8 cellular contexts compared by ENCODE assay signal in genomic region chr1:202469123-202469522, GRCh38.
DNase-seq lines count a peak whose midpoint lies in the region; ATAC-seq, FAIRE-seq and TF ChIP-seq lines count a peak whose summit lies in the region.
"Not testable (repeated sequence)": the region's sequence is repeated elsewhere in the genome, so short reads cannot be mapped to it uniquely, and the experiment has no call there.

No MANE protein-coding gene starts in this region.

- RAD21 ChIA-PET in HCT116 (lab: Charles Lee; ENCODE audit: low non-redundant PET in 1 of 2, low total read pairs in 2 of 2, uncharacterized antibody in 2 of 2, unreplicated experiment in 2 of 2), result not testable (repeated sequence)

- H3K27me3 ChIP-seq in HCT116 (ENCODE audit: insufficient read depth, low read length); body of pancreas; left ventricle myocardium inferior (ENCODE audit: low read depth); psoas muscle (ENCODE audit: insufficient read depth in 3 of 3, low read length in 2 of 3): not testable (repeated sequence)

- FAIRE-seq in A204.1 (lab: Jason Lieb, UNC) (peak; percentile 23), TTC549 (lab: Jason Lieb, UNC) (peak; percentile 72)

- CTCF ChIA-PET in HCT116 (lab: Charles Lee), result interaction anchor here (1.2 kb wide), 1 partner anchor 251 kb away, joined by 4 read pairs; no protein-coding TSS in a partner anchor

- not testable (repeated sequence) for H3K9me3 ChIP-seq in HCT116 (ENCODE audit: control insufficient read depth in 1 of 2, insufficient read depth in 1 of 2, low read depth in 1 of 2, low read length in 2 of 2); body of pancreas; left ventricle myocardium inferior (replicated peaks); psoas muscle

- H3K4me2 ChIP-seq in HCT116 (ENCODE audit: low read length), result peak overlapping the region; percentile 50

- not testable (repeated sequence) for H2AFZ ChIP-seq in HCT116 (ENCODE audit: low read depth, low read length, poor library complexity, severe bottlenecking)

- H3K36me3 ChIP-seq in HCT116 (ENCODE audit: control insufficient read depth in 1 of 2, insufficient read depth in 2 of 2, low read length in 2 of 2); body of pancreas (replicated peaks in 1 of 2; ENCODE audit: insufficient read depth in 1 of 2, low read depth in 2 of 2); psoas muscle (ENCODE audit: insufficient read depth in 1 of 2, low read depth in 1 of 2): not testable (repeated sequence)
- peaks cover 10% of the 10 kb centered on the region for H3K36me3 ChIP-seq in left ventricle myocardium inferior

- H3K79me2 ChIP-seq in HCT116 (ENCODE audit: insufficient read depth, low read length), result not testable (repeated sequence)

- not testable (repeated sequence) for H3K9me2 ChIP-seq in HCT116 (ENCODE audit: insufficient read depth)

- intact Hi-C loops in HCT116 (cut with micrococcal nuclease), result loop anchor here (10.0 kb wide), 1 partner anchor 106 kb away; no protein-coding TSS in a partner anchor
- intact Hi-C loops in body of pancreas (cut with DNase I); left ventricle myocardium inferior (cut with micrococcal nuclease): not testable (repeated sequence)
- intact Hi-C loops in psoas muscle (cut with DNase I), result loop anchor here in 1 of 2 donors (5.0 kb wide), 1 partner anchor 248 kb away; no protein-coding TSS in a partner anchor

- not testable (repeated sequence) for TF ChIP-seq CTCF in HCT116 (IDR thresholded peaks at IDR 0.05 in 2 of 3, conservative IDR thresholded peaks at IDR 0.05 in 1 of 3; ENCODE audit: borderline replicate concordance in 1 of 3, insufficient read depth in 1 of 3, low read depth in 2 of 3, low read length in 2 of 3); body of pancreas (IDR thresholded peaks at IDR 0.05); left ventricle myocardium inferior (IDR thresholded peaks at IDR 0.05; ENCODE audit: borderline replicate concordance); psoas muscle (IDR thresholded peaks at IDR 0.05)

- H3K4me3 ChIP-seq in HCT116 (replicated peaks in 1 of 2; ENCODE audit: low read depth in 1 of 2, low read length in 2 of 2); body of pancreas; psoas muscle: not testable (repeated sequence)
- H3K4me3 ChIP-seq in left ventricle myocardium inferior, result peak overlapping the region; percentile 47

- 34 to 35% methylated on average over 1 of the region's 1 CpG for WGBS in body of pancreas, 2 donors
- WGBS in psoas muscle, 3 donors, result 91 to 100% (median 93%) methylated on average over 1 of the region's 1 CpG

- not testable (repeated sequence) for H3K9ac ChIP-seq in HCT116 (ENCODE audit: low read length)

- ATAC-seq in GM19025 (IDR thresholded peaks at IDR 0.05; ENCODE audit: low read depth, unreplicated experiment), result peak; percentile 34
- not testable (repeated sequence) for ATAC-seq in HCT116, psoas muscle
- peak; percentile 60 for ATAC-seq in HG03354 (IDR thresholded peaks at IDR 0.05; ENCODE audit: poor library complexity, severe bottlenecking, unreplicated experiment)
- peak; percentile 53 for ATAC-seq in body of pancreas

- not testable (repeated sequence) for TF ChIP-seq RAD21 in HCT116 (IDR thresholded peaks at IDR 0.05; ENCODE audit: low read depth)

- POLR2A ChIA-PET in HCT116 (lab: Charles Lee), result not testable (repeated sequence)

- not testable (repeated sequence) for H3K27ac ChIP-seq in HCT116 (ENCODE audit: low read depth, low read length)
- H3K27ac ChIP-seq in body of pancreas (peak overlapping the region in 2 of 4 donors; percentile 13 to 34), left ventricle myocardium inferior (replicated peaks) (peak overlapping the region; percentile 62), psoas muscle (peak overlapping the region; percentile 54)

- not testable (repeated sequence) for H4K20me1 ChIP-seq in HCT116 (ENCODE audit: insufficient read depth)

- DNase-seq in HCT116 (ENCODE audit: low read depth, low spot score); body of pancreas; left ventricle myocardium inferior; psoas muscle: not testable (repeated sequence)

- H3K4me1 ChIP-seq in HCT116 (ENCODE audit: control insufficient read depth in 1 of 2, insufficient read depth in 2 of 2, low read length in 2 of 2), result peaks cover 4 to 23% of the 10 kb centered on the region in 2 experiments; a peak in 3 of 4 replicates
- peaks cover 27% of the 10 kb centered on the region for H3K4me1 ChIP-seq in body of pancreas
- peaks cover 35% of the 10 kb centered on the region for H3K4me1 ChIP-seq in left ventricle myocardium inferior
- H3K4me1 ChIP-seq in psoas muscle, result peaks cover 60% of the 10 kb centered on the region

- not testable (repeated sequence) for TF ChIP-seq POLR2A in HCT116 (IDR thresholded peaks at IDR 0.05; ENCODE audit: borderline replicate concordance, extremely low read depth, insufficient read depth, insufficient read length); body of pancreas (IDR thresholded peaks at IDR 0.05)

- not testable (repeated sequence) for BruUV-seq in HCT116 (replicated peaks; lab: Mats Ljungman, UMichigan)
